ENCODE assay signal across 23 cellular contexts in the genomic region with DNA sequence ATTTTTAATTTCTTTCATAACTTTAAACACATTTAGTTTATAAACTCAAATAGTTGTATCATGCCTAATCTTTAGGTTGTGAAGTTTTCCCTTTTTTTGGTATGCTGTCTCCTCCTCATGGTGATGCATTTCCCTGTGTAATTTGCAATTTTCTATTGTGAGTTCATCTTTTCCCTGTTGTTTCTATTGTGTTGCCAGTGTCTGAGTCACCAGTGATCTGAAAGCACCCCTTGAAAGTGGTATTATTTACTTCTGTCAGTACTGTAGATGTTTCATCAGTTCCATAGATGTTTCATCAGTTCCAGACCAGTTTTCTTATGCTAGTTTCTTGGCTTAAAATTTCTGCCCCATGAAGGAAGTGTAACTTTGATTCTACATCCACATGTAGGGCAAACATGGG.
A peak's percentile ranks its signal among the peaks of the same experiment; 100 is the strongest.
DNase-seq lines count a peak whose midpoint lies in the region; ATAC-seq, FAIRE-seq and TF ChIP-seq lines count a peak whose summit lies in the region.
"Had no signal": no experiment of that assay in that cellular context is flagged by ENCODE, and none has a peak within 500 bp of the region (broad histone marks: within the 10 kb centered on the region; RNA-seq: fewer than 3 reads in every experiment).

No MANE protein-coding gene starts in this region.

- H3K27me3 Mint-ChIP-seq in WTC11 (ENCODE audit: low read depth): no peaks in the 10 kb centered on the region
- H3K27me3 Mint-ChIP-seq: activated naive CD4-positive, alpha-beta T cell treated with anti-CD3 and anti-CD28 coated beads, Interleukin-2, amount 10 ng/mL, durations not matched to agents 7 days and 5 days had no signal

- H3K36me3 Mint-ChIP-seq in WTC11: no peaks in the 10 kb centered on the region
- H3K36me3 Mint-ChIP-seq: activated naive CD4-positive, alpha-beta T cell treated with anti-CD3 and anti-CD28 coated beads, Interleukin-2, amount 10 ng/mL, durations not matched to agents 7 days and 5 days; immature natural killer cell had no signal

- no peaks in the 10 kb centered on the region for H3K9me3 ChIP-seq in kidney (ENCODE audit: control insufficient read depth in 1 of 2, low read length in 2 of 2)
- H3K9me3 ChIP-seq: lower lobe of right lung, sigmoid colon, SK-N-SH, uterus had no signal

- H3K4me1 ChIP-seq in kidney (ENCODE audit: control insufficient read depth in 1 of 2, insufficient read depth in 1 of 2, low read depth in 1 of 2, low read length in 2 of 2): no peaks in the 10 kb centered on the region
- H3K4me1 ChIP-seq: lower lobe of right lung, parathyroid adenoma, sigmoid colon, uterus had no signal

- H3K36me3 ChIP-seq in kidney (ENCODE audit: control insufficient read depth in 1 of 2, insufficient read depth in 2 of 2, low read length in 2 of 2): no peaks in the 10 kb centered on the region
- H3K36me3 ChIP-seq: brain microvascular endothelial cell, heart right ventricle, lower lobe of right lung, sigmoid colon, uterus had no signal

- CTCF ChIA-PET in WTC11 (lab: Charles Lee): no interaction called here

- no peak for FAIRE-seq in kidney (lab: Jason Lieb, UNC)

- DNase-seq in EL (peak; percentile 40), HT1080 (ENCODE audit: low read depth) (peak; percentile 57), WTC11 (ENCODE audit: low spot score) (no peak), fibroblast of peridontal ligament (ENCODE audit: extremely low read depth) (peak; percentile 2), kidney (no peak)
- no peak for DNase-seq in activated effector memory CD4-positive, alpha-beta T cell treated with anti-CD3 and anti-CD28 coated beads, Interleukin-2, amount 50 U/mL, for 16 hours
- DNase-seq: activated naive CD4-positive, alpha-beta T cell treated with anti-CD3 and anti-CD28 coated beads, Interleukin-2, amount 10 ng/mL, durations not matched to agents 7 days and 5 days; brain microvascular endothelial cell; H7; heart right ventricle; immature natural killer cell; Karpas-422; lower lobe of right lung; naive B cell; NCI-H1417 treated with DMSO at 0.1 percent for 48 hours; NCI-H69; sigmoid colon; SK-N-SH; T-helper 9 cell; uterus had no signal

- POLR2A ChIA-PET in WTC11 (lab: Charles Lee): no interaction called here

- no peak overlapping the region for H3K27ac ChIP-seq in kidney (ENCODE audit: low read depth in 2 of 2, low read length in 2 of 2)
- H3K27ac ChIP-seq: brain microvascular endothelial cell, heart right ventricle, lower lobe of right lung, parathyroid adenoma, sigmoid colon, uterus had no signal

- TF ChIP-seq CTCF in WTC11 (IDR thresholded peaks at IDR 0.05) (no peak), kidney (IDR thresholded peaks at IDR 0.05; ENCODE audit: borderline replicate concordance, extremely low read depth, insufficient read depth) (no peak)

- intact Hi-C loops in kidney (cut with DNase I): no loop called here

- no peak for ATAC-seq in WTC11
- ATAC-seq in HG03025 (IDR thresholded peaks at IDR 0.05; ENCODE audit: low FRiP score, unreplicated experiment): no peak
- ATAC-seq: activated CD4-positive, CD25-positive, alpha-beta regulatory T cell treated with anti-CD3 and anti-CD28 coated beads, Interleukin-2, amount 50 U/mL, for 24 hours; heart right ventricle; lower lobe of right lung had no signal

- no peak overlapping the region for H3K4me3 Mint-ChIP-seq in WTC11
- H3K4me3 Mint-ChIP-seq: activated naive CD4-positive, alpha-beta T cell treated with anti-CD3 and anti-CD28 coated beads, Interleukin-2, amount 10 ng/mL, durations not matched to agents 7 days and 5 days; immature natural killer cell; naive B cell had no signal

- peaks cover 3% of the 10 kb centered on the region; the same call in 1 of the 2 replicates for H3K4me1 Mint-ChIP-seq in WTC11
- H3K4me1 Mint-ChIP-seq: activated naive CD4-positive, alpha-beta T cell treated with anti-CD3 and anti-CD28 coated beads, Interleukin-2, amount 10 ng/mL, durations not matched to agents 7 days and 5 days; immature natural killer cell; naive B cell had no signal

- H3K9ac ChIP-seq in kidney (ENCODE audit: low read length in 2 of 2): no peak overlapping the region
- H3K9ac ChIP-seq: parathyroid adenoma, SK-N-SH had no signal

- H3K9me3 Mint-ChIP-seq in WTC11: peaks cover 14% of the 10 kb centered on the region
- H3K9me3 Mint-ChIP-seq: activated naive CD4-positive, alpha-beta T cell treated with anti-CD3 and anti-CD28 coated beads, Interleukin-2, amount 10 ng/mL, durations not matched to agents 7 days and 5 days; immature natural killer cell had no signal

- H3K4me3 ChIP-seq in kidney (ENCODE audit: low read length in 2 of 2): no peak overlapping the region
- H3K4me3 ChIP-seq: heart right ventricle, lower lobe of right lung, sigmoid colon, uterus had no signal

- no peak overlapping the region for H3K27ac Mint-ChIP-seq in WTC11
- H3K27ac Mint-ChIP-seq: activated naive CD4-positive, alpha-beta T cell treated with anti-CD3 and anti-CD28 coated beads, Interleukin-2, amount 10 ng/mL, durations not matched to agents 7 days and 5 days; immature natural killer cell; naive B cell had no signal

TF ChIP-seq in WTC11, 78 proteins besides CTCF, POLR2A, EP300 and RAD21:
- peak; percentile 53; the same call in 1 of the 2 replicates for TF ChIP-seq GABPB1 (CRISPR knock-in tag; IDR thresholded peaks at IDR 0.05)
- TF ChIP-seq ZNF423 (CRISPR knock-in tag; IDR thresholded peaks at IDR 0.05): no peak

Comparison
In these comparisons a context has a peak if more than half of its experiments do, and no peak if none do; other contexts are left out.
1. DNase-seq: peak in EL (single experiment), HT1080 (single experiment) and fibroblast of peridontal ligament (single experiment); none in WTC11 (single experiment), kidney (single experiment) and activated effector memory CD4-positive, alpha-beta T cell treated with anti-CD3 and anti-CD28 coated beads, Interleukin-2, amount 50 U/mL, for 16 hours (single experiment).